In the genomic region with DNA sequence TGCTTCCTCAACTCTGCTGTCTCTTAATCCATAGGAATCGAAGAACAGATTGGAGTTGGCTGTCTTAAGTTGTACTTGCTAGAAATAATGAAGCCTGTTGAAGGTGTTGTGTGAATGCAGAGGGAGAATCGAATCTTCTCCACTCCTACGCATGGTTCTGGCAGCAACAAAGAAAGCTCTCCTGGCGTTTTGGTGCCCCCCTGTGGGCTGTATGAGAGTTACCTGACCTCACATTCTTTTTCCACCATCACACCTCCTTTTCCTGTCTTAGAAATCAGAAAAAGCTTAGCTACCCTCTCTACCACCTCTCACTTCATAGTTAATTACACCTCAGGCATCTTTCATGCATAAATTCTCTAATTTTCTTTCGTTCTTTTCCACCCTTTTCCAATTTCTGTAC, we compare ENCODE assay signal across 8 cellular contexts. TPM values are rescaled to one million over a fixed set of nuclear protein-coding genes. Genes with fewer than 3 reads are reported as not detected.
DNase-seq lines count a peak whose midpoint lies in the region; ATAC-seq and TF ChIP-seq lines count a peak whose summit lies in the region.

No MANE protein-coding gene starts in this region.

- H3K9me3 Mint-ChIP-seq in activated B cell treated with CpG ODN at 0.5 μM for 24 hours: no peaks in the 10 kb centered on the region
- no peaks in the 10 kb centered on the region for H3K9me3 Mint-ChIP-seq in stimulated activated effector memory CD8-positive, alpha-beta T cell treated with anti-CD3 and anti-CD28 coated beads, Interleukin-12 subunit alpha, Interleukin-12 subunit beta, amount 100 ng/mL, for 72 hours

- H3K27me3 Mint-ChIP-seq in activated B cell treated with CpG ODN at 0.5 μM for 24 hours: no peaks in the 10 kb centered on the region

- H3K4me3 Mint-ChIP-seq in activated B cell treated with CpG ODN at 0.5 μM for 24 hours: no peak overlapping the region
- no peak overlapping the region for H3K4me3 Mint-ChIP-seq in stimulated activated effector memory CD8-positive, alpha-beta T cell treated with anti-CD3 and anti-CD28 coated beads, Interleukin-12 subunit alpha, Interleukin-12 subunit beta, amount 100 ng/mL, for 72 hours

- intact Hi-C loops in activated B cell treated with CpG ODN at 0.5 μM for 24 hours (cut with micrococcal nuclease): loop anchor here (1.0 to 5.0 kb wide), 8 partner anchors 30 to 1356 kb away; no protein-coding TSS in a partner anchor

- peaks cover 19% of the 10 kb centered on the region for H3K36me3 Mint-ChIP-seq in activated B cell treated with CpG ODN at 0.5 μM for 24 hours (ENCODE audit: low read depth)
- H3K36me3 Mint-ChIP-seq in stimulated activated effector memory CD8-positive, alpha-beta T cell treated with anti-CD3 and anti-CD28 coated beads, Interleukin-12 subunit alpha, Interleukin-12 subunit beta, amount 100 ng/mL, for 72 hours: no peaks in the 10 kb centered on the region

- no peak overlapping the region for H3K27ac Mint-ChIP-seq in activated B cell treated with CpG ODN at 0.5 μM for 24 hours
- no peak overlapping the region for H3K27ac Mint-ChIP-seq in stimulated activated effector memory CD8-positive, alpha-beta T cell treated with anti-CD3 and anti-CD28 coated beads, Interleukin-12 subunit alpha, Interleukin-12 subunit beta, amount 100 ng/mL, for 72 hours

- POLR2A ChIA-PET in activated B cell treated with CpG ODN at 0.5 μM for 24 hours (lab: Charles Lee): interaction anchor here (0.6 to 0.7 kb wide), 3 partner anchors 83 to 756 kb away, joined by 3 to 4 read pairs (median 3); no protein-coding TSS in a partner anchor

- DNase-seq in GM10266 (ENCODE audit: extremely low spot score): peak; percentile 24
- peak; percentile 42 for DNase-seq in H4 (ENCODE audit: low spot score)
- DNase-seq in NB4 (ENCODE audit: low read depth): peak; percentile 56
- peak; percentile 16 for DNase-seq in activated B cell treated with CpG ODN at 0.5 μM for 24 hours
- peak; percentile 30 for DNase-seq in cerebellum (ENCODE audit: low spot score)
- peak; percentile 44 to 66 for DNase-seq in lung microvascular endothelial cell (ENCODE audit: low read depth in 2 of 2)
- DNase-seq in stimulated activated effector memory CD8-positive, alpha-beta T cell treated with anti-CD3 and anti-CD28 coated beads, Interleukin-12 subunit alpha, Interleukin-12 subunit beta, amount 100 ng/mL, for 72 hours (ENCODE audit: low spot score in 2 of 2): peak; percentile 7 to 57
- DNase-seq in GOT3 (lab: John Stamatoyannopoulos, UW): no peak

- peak; percentile 70 for ATAC-seq in activated B cell treated with CpG ODN at 0.5 μM for 24 hours (ENCODE audit: low read depth)
- peak; percentile 49 for ATAC-seq in stimulated activated effector memory CD8-positive, alpha-beta T cell treated with anti-CD3 and anti-CD28 coated beads, Interleukin-12 subunit alpha, Interleukin-12 subunit beta, amount 100 ng/mL, for 72 hours

- no peak for TF ChIP-seq POLR2A in NB4 (IDR thresholded peaks at IDR 0.05; ENCODE audit: extremely low read depth, insufficient read length)

- CTCF ChIA-PET in activated B cell treated with CpG ODN at 0.5 μM for 24 hours (lab: Charles Lee): interaction anchor here (0.9 to 2.3 kb wide), 12 partner anchors 9 to 1113 kb away, joined by 3 to 8 read pairs (median 4); partner anchors contain the start of gene RRAGB

- peaks cover 23% of the 10 kb centered on the region for H3K4me1 Mint-ChIP-seq in activated B cell treated with CpG ODN at 0.5 μM for 24 hours
- peaks cover 8% of the 10 kb centered on the region for H3K4me1 Mint-ChIP-seq in stimulated activated effector memory CD8-positive, alpha-beta T cell treated with anti-CD3 and anti-CD28 coated beads, Interleukin-12 subunit alpha, Interleukin-12 subunit beta, amount 100 ng/mL, for 72 hours

- peak; percentile 57 for TF ChIP-seq CTCF in GM10266 (IDR thresholded peaks at IDR 0.05; ENCODE audit: control insufficient read depth, insufficient read depth, low read depth, missing control alignments)
- TF ChIP-seq CTCF in NB4 (IDR thresholded peaks at IDR 0.05; ENCODE audit: low read depth, low read length): peak; percentile 48
- no peak for TF ChIP-seq CTCF in activated B cell treated with CpG ODN at 0.5 μM for 24 hours (IDR thresholded peaks at IDR 0.05)

- no peak overlapping the region for H3K4me3 ChIP-seq in NB4 (ENCODE audit: low read depth, low read length)

RNA-seq across cellular contexts. Expression of gene KLF8, which starts 16.3 kb away (rescaled TPM):
- 0.12 TPM in 1 of 2 replicates, not detected in the other for total RNA-seq in H4 (2014; rRNA removed; shearing (Covaris generic))
- 15.2 and 17.8 TPM in 2 replicates for total RNA-seq in activated B cell treated with CpG ODN at 0.5 μM for 24 hours
- total RNA-seq in cerebellum: 18.4 TPM
- 0.20 and 0.22 TPM in 2 replicates for total RNA-seq in lung microvascular endothelial cell

Comparison
In these comparisons a context has a peak if more than half of its experiments do, and no peak if none do; other contexts are left out.
1. RNA of gene KLF8, which starts 16.3 kb away (total RNA-seq): 18.4 TPM in cerebellum (single experiment) and 15.2 to 17.8 TPM in activated B cell treated with CpG ODN at 0.5 μM for 24 hours; 0.20 to 0.22 TPM in lung microvascular endothelial cell and 0.12 TPM in H4; every median in the first group is over 10 times any median in the second.